In the genomic region with DNA sequence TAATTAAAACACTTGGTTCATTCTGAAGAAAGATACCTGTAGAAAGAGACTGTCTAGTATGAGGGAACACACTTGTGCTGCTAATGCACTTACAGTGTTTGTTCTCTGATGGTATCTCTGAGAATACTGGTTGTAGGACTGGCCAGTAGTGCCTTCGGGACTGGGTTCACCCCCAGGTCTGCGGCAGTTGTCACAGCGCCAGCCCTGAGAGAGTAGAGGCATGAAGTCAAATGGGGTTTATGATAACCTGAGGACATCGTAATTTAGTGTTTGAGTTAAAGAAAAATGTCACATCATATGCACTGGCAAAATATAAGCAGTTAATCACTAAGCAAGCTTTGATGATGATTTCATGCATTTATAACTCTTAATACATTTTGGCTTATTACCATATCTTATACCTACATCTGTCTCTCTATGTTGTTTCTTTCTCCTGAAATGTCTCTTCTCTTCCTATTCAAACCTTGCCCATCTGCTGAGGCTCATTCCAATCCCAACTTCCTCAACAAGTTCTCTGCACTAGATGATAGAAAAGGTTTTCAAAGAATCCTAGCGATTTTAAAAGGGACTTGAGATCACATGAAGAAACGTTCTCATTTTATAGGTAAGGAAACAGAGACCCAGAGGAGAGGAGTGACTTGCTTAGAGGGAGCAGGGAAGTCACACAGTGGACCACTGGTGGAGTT, we compare ENCODE assay signal across 1 cellular context.
TF ChIP-seq lines count a peak whose summit lies in the region.

No MANE protein-coding gene starts in this region.

TF ChIP-seq in HepG2, 621 proteins besides CTCF, POLR2A, EP300 and RAD21:
- TF ChIP-seq, protein P1, sequence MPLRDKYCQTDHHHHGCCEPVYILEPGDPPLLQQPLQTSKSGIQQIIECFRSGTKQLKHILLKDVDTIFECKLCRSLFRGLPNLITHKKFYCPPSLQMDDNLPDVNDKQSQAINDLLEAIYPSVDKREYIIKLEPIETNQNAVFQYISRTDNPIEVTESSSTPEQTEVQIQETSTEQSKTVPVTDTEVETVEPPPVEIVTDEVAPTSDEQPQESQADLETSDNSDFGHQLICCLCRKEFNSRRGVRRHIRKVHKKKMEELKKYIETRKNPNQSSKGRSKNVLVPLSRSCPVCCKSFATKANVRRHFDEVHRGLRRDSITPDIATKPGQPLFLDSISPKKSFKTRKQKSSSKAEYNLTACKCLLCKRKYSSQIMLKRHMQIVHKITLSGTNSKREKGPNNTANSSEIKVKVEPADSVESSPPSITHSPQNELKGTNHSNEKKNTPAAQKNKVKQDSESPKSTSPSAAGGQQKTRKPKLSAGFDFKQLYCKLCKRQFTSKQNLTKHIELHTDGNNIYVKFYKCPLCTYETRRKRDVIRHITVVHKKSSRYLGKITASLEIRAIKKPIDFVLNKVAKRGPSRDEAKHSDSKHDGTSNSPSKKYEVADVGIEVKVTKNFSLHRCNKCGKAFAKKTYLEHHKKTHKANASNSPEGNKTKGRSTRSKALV (CRISPR knock-in tag; IDR thresholded peaks at IDR 0.05): peak; percentile 61; the same call in 1 of the 2 replicates
- TF ChIP-seq NONO (IDR thresholded peaks at IDR 0.05) (no peak), NONO (CRISPR knock-in tag; conservative IDR thresholded peaks at IDR 0.05) (peak; percentile 54; the same call in 1 of the 2 replicates), RBM22 (optimal IDR thresholded peaks at IDR 0.05; ENCODE audit: low read length) (peak; percentile 86), SRSF4 (IDR thresholded peaks at IDR 0.05; ENCODE audit: low read depth, low read length, poor library complexity, severe bottlenecking) (peak; percentile 49), FOXJ3 (CRISPR knock-in tag; IDR thresholded peaks at IDR 0.05; ENCODE audit: borderline replicate concordance) (peak; percentile 23; the same call in 1 of the 2 replicates), AGO2 (optimal IDR thresholded peaks at IDR 0.05; ENCODE audit: low read depth, low read length) (peak; percentile 34), NKX3-1 (CRISPR knock-in tag; IDR thresholded peaks at IDR 0.05) (0 out of 2 replicates have a peak, but pooled peaks have one; percentile 36), ZNF274 (CRISPR knock-in tag; IDR thresholded peaks at IDR 0.05) (no peak), CCDC6 (CRISPR knock-in tag; IDR thresholded peaks at IDR 0.05) (peak; percentile 30; the same call in 1 of the 2 replicates), PAF1 (CRISPR knock-in tag; IDR thresholded peaks at IDR 0.05) (peak; percentile 77; the same call in 1 of the 2 replicates), RBFOX2 (IDR thresholded peaks at IDR 0.05; ENCODE audit: low read depth, low read length) (peak; percentile 78), ZNF136 (CRISPR knock-in tag; IDR thresholded peaks at IDR 0.05; ENCODE audit: low read depth) (no peak)
- TF ChIP-seq, protein P2, sequence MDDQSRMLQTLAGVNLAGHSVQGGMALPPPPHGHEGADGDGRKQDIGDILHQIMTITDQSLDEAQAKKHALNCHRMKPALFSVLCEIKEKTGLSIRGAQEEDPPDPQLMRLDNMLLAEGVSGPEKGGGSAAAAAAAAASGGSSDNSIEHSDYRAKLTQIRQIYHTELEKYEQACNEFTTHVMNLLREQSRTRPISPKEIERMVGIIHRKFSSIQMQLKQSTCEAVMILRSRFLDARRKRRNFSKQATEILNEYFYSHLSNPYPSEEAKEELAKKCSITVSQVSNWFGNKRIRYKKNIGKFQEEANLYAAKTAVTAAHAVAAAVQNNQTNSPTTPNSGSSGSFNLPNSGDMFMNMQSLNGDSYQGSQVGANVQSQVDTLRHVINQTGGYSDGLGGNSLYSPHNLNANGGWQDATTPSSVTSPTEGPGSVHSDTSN (CRISPR knock-in tag; IDR thresholded peaks at IDR 0.05; ENCODE audit: borderline replicate concordance): no peak
- TF ChIP-seq, protein P3, sequence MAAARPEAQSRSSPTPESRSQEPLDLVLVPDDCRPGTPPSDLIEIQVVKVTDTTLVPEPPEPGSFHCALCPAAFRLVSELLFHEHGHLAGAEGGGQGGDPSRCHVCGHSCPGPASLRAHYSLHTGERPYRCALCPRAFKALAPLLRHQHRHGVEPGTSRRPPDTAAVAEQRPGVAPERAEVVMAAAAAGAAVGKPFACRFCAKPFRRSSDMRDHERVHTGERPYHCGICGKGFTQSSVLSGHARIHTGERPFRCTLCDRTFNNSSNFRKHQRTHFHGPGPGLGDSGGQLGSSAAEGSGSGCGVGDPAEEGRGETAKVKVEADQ (CRISPR knock-in tag; IDR thresholded peaks at IDR 0.05; ENCODE audit: borderline replicate concordance): no peak
- TF ChIP-seq, protein P4, sequence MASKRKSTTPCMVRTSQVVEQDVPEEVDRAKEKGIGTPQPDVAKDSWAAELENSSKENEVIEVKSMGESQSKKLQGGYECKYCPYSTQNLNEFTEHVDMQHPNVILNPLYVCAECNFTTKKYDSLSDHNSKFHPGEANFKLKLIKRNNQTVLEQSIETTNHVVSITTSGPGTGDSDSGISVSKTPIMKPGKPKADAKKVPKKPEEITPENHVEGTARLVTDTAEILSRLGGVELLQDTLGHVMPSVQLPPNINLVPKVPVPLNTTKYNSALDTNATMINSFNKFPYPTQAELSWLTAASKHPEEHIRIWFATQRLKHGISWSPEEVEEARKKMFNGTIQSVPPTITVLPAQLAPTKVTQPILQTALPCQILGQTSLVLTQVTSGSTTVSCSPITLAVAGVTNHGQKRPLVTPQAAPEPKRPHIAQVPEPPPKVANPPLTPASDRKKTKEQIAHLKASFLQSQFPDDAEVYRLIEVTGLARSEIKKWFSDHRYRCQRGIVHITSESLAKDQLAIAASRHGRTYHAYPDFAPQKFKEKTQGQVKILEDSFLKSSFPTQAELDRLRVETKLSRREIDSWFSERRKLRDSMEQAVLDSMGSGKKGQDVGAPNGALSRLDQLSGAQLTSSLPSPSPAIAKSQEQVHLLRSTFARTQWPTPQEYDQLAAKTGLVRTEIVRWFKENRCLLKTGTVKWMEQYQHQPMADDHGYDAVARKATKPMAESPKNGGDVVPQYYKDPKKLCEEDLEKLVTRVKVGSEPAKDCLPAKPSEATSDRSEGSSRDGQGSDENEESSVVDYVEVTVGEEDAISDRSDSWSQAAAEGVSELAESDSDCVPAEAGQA (IDR thresholded peaks at IDR 0.05; ENCODE audit: low read depth): no peak
- TF ChIP-seq, protein P4 (CRISPR knock-in tag; IDR thresholded peaks at IDR 0.05; ENCODE audit: borderline replicate concordance): 0 out of 2 replicates have a peak, but pooled peaks have one; percentile 24
